ENCODE assay signal across 22 cellular contexts in the genomic region with DNA sequence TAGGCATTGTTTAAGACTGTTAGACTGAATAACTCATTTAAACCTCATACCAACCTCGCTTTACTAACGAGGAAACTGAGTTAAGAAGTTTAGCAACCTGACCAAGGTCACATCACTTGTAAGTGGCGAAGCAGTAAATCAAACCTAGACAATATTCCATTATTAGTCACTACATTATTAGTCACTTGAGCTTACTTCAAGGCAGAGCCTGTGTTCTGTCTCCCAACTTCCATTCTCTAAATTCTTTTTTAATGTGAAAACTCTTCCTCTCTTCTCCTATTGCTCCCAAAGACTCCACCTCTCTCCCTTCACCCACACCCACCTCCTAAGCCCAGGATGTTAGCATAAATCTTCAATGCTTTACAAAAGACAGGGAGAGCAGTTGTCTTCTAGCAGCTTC.
"Had no signal": no experiment of that assay in that cellular context is flagged by ENCODE, and none has a peak within 500 bp of the region (broad histone marks: within the 10 kb centered on the region; RNA-seq: fewer than 3 reads in every experiment).

No MANE protein-coding gene starts in this region.

- H3K4me3 Mint-ChIP-seq: activated naive CD4-positive, alpha-beta T cell treated with anti-CD3 and anti-CD28 coated beads, Interleukin-2, amount 50 U/mL, for 24 hours; endodermal cell; neural crest cell; stimulated activated naive CD8-positive, alpha-beta T cell treated with anti-CD3 and anti-CD28 coated beads, Interleukin-15, amount 100 ng/mL, for 72 hours had no signal

- H3K9me3 Mint-ChIP-seq: endodermal cell, neural crest cell had no signal

- H3K9me3 ChIP-seq: esophagus squamous epithelium, gastrocnemius medialis, heart right ventricle, ovary, testis, upper lobe of right lung had no signal

- FAIRE-seq: keratinocyte, TTC549 had no signal

- H3K27me3 ChIP-seq: brain microvascular endothelial cell, esophagus squamous epithelium, gastrocnemius medialis, heart right ventricle, ovary, testis, upper lobe of right lung had no signal

- H3K27ac Mint-ChIP-seq: activated naive CD4-positive, alpha-beta T cell treated with anti-CD3 and anti-CD28 coated beads, Interleukin-2, amount 50 U/mL, for 24 hours; endodermal cell; stimulated activated naive CD8-positive, alpha-beta T cell treated with anti-CD3 and anti-CD28 coated beads, Interleukin-15, amount 100 ng/mL, for 72 hours had no signal

- DNase-seq: activated CD4-positive, alpha-beta T cell treated with anti-CD3 and anti-CD28 coated beads, Interleukin-2, amount 50 U/mL, for 1 hour; activated effector memory CD4-positive, alpha-beta T cell treated with Interleukin-2 at 50 U/mL for 16 hours; activated T-cell treated with anti-CD3 and anti-CD28 coated beads, Interleukin-2, amount 50 U/mL, for 1 hour; amniotic stem cell; brain microvascular endothelial cell; endodermal cell; esophagus squamous epithelium; gastrocnemius medialis; heart right ventricle; left ventricle myocardium superior; mesendoderm; ovary; stimulated activated CD4-positive, alpha-beta T cell treated with anti-CD3 and anti-CD28 coated beads, Interleukin-15, amount 100 ng/mL, for 24 hours; stimulated activated CD4-positive, alpha-beta T cell treated with anti-CD3 and anti-CD28 coated beads, Interleukin-4, amount 100 ng/mL, for 24 hours; stimulated activated naive CD8-positive, alpha-beta T cell treated with anti-CD3 and anti-CD28 coated beads, Interleukin-15, amount 100 ng/mL, for 72 hours; T-helper 2 cell; testis; upper lobe of right lung had no signal

- H3K36me3 Mint-ChIP-seq: activated naive CD4-positive, alpha-beta T cell treated with anti-CD3 and anti-CD28 coated beads, Interleukin-2, amount 50 U/mL, for 24 hours had no signal

- H3K27ac ChIP-seq: brain microvascular endothelial cell, gastrocnemius medialis, heart right ventricle, ovary, testis, upper lobe of right lung had no signal

- H3K4me3 ChIP-seq: esophagus squamous epithelium, gastrocnemius medialis, heart right ventricle, ovary, testis, upper lobe of right lung had no signal

- H3K4me1 Mint-ChIP-seq: activated naive CD4-positive, alpha-beta T cell treated with anti-CD3 and anti-CD28 coated beads, Interleukin-2, amount 50 U/mL, for 24 hours; neural crest cell; stimulated activated naive CD8-positive, alpha-beta T cell treated with anti-CD3 and anti-CD28 coated beads, Interleukin-15, amount 100 ng/mL, for 72 hours had no signal

- H3K4me1 ChIP-seq: gastrocnemius medialis, heart right ventricle, testis, upper lobe of right lung had no signal

- H3K36me3 ChIP-seq: brain microvascular endothelial cell, esophagus squamous epithelium, gastrocnemius medialis, heart right ventricle, ovary, upper lobe of right lung had no signal
